Comparison of ENCODE assay signal across 18 cellular contexts in genomic region chr19:31317542-31317941, GRCh38. TPM values are rescaled to one million over a fixed set of nuclear protein-coding genes. Genes with fewer than 3 reads are reported as not detected.
DNase-seq lines count a peak whose midpoint lies in the region; ATAC-seq and TF ChIP-seq lines count a peak whose summit lies in the region.
"Had no signal": no experiment of that assay in that cellular context is flagged by ENCODE, and none has a peak within 500 bp of the region (broad histone marks: within the 10 kb centered on the region; RNA-seq: fewer than 3 reads in every experiment).

No MANE protein-coding gene starts in this region.

- no peaks in the 10 kb centered on the region for H3K36me3 Mint-ChIP-seq in CD8-positive, alpha-beta T cell
- H3K36me3 Mint-ChIP-seq: activated naive CD8-positive, alpha-beta T cell treated with anti-CD3 and anti-CD28 coated beads, Interleukin-2, amount 10 ng/mL, durations not matched to agents 7 days and 5 days; naive B cell had no signal

- H3K27me3 Mint-ChIP-seq in CD8-positive, alpha-beta T cell (ENCODE audit: low read depth), result peaks cover 14% of the 10 kb centered on the region

- H3K9me3 Mint-ChIP-seq in CD8-positive, alpha-beta T cell, result no peaks in the 10 kb centered on the region
- H3K9me3 Mint-ChIP-seq: activated naive CD8-positive, alpha-beta T cell treated with anti-CD3 and anti-CD28 coated beads, Interleukin-2, amount 10 ng/mL, durations not matched to agents 7 days and 5 days; activated T-cell treated with anti-CD3 and anti-CD28 coated beads, Interleukin-2, amount 50 U/mL, for 72 hours; effector memory CD8-positive, alpha-beta T cell; naive B cell had no signal

- no peak for TF ChIP-seq POLR2A in uterus (IDR thresholded peaks at IDR 0.05)

- H3K36me3 ChIP-seq in muscle layer of colon (ENCODE audit: insufficient read depth, low read length) (peaks cover 7% of the 10 kb centered on the region), uterus (no peaks in the 10 kb centered on the region), brain microvascular endothelial cell (replicated peaks) (no peaks in the 10 kb centered on the region)
- no peaks in the 10 kb centered on the region for H3K36me3 ChIP-seq in CD8-positive, alpha-beta T cell (ENCODE audit: insufficient read depth, low read length)

- ATAC-seq in Right ventricle myocardium inferior (no peak), Right ventricle myocardium superior (ENCODE audit: poor library complexity) (no peak)
- no peak for ATAC-seq in CD8-positive, alpha-beta T cell
- ATAC-seq: activated T-cell treated with anti-CD3 and anti-CD28 coated beads, Interleukin-2, amount 50 U/mL, for 72 hours; effector memory CD8-positive, alpha-beta T cell had no signal

- H3K9ac ChIP-seq in muscle layer of colon (ENCODE audit: low read length), result no peak overlapping the region

- peak overlapping the region; percentile 55 for H3K4me3 ChIP-seq in fibroblast of the aortic adventitia (ENCODE audit: low read depth, low read length)
- no peak overlapping the region for H3K4me3 ChIP-seq in muscle layer of colon (ENCODE audit: low read depth in 1 of 2, low read length in 2 of 2)
- no peak overlapping the region for H3K4me3 ChIP-seq in uterus
- no peak overlapping the region for H3K4me3 ChIP-seq in brain microvascular endothelial cell (ENCODE audit: low read depth, low read length)
- H3K4me3 ChIP-seq in CD8-positive, alpha-beta T cell (ENCODE audit: low read depth, low read length), result no peak overlapping the region
- H3K4me3 ChIP-seq: BLaER1 treated with 17β-estradiol and CSF1 and Interleukin-3, amounts not matched to agents 10 nM and 100 nM; MG63; PC-9 had no signal

- H3K9me3 ChIP-seq in muscle layer of colon (ENCODE audit: low read length) (no peaks in the 10 kb centered on the region), uterus (no peaks in the 10 kb centered on the region)
- H3K9me3 ChIP-seq in CD8-positive, alpha-beta T cell (ENCODE audit: low read length), result no peaks in the 10 kb centered on the region
- H3K9me3 ChIP-seq: BLaER1 treated with 17β-estradiol and CSF1 and Interleukin-3, amounts not matched to agents 10 nM and 100 nM; MG63 had no signal

- H3K4me1 Mint-ChIP-seq in CD8-positive, alpha-beta T cell (ENCODE audit: low read depth), result no peaks in the 10 kb centered on the region
- H3K4me1 Mint-ChIP-seq: activated naive CD8-positive, alpha-beta T cell treated with anti-CD3 and anti-CD28 coated beads, Interleukin-2, amount 10 ng/mL, durations not matched to agents 7 days and 5 days; naive B cell had no signal

- no peak overlapping the region for H3K27ac Mint-ChIP-seq in CD8-positive, alpha-beta T cell
- H3K27ac Mint-ChIP-seq: activated naive CD8-positive, alpha-beta T cell treated with anti-CD3 and anti-CD28 coated beads, Interleukin-2, amount 10 ng/mL, durations not matched to agents 7 days and 5 days; activated T-cell treated with anti-CD3 and anti-CD28 coated beads, Interleukin-2, amount 50 U/mL, for 72 hours; effector memory CD8-positive, alpha-beta T cell; naive B cell had no signal

- in situ Hi-C loops in brain microvascular endothelial cell (cut with HindIII; ENCODE audit: low pct_ligation_motif_present, low sequenced_read_pairs), result no loop called here

- H3K27ac ChIP-seq in muscle layer of colon (ENCODE audit: low read depth, low read length) (peak overlapping the region; percentile 12), uterus (peak overlapping the region; percentile 3 to 33), brain microvascular endothelial cell (no peak overlapping the region)
- no peak overlapping the region for H3K27ac ChIP-seq in CD8-positive, alpha-beta T cell (ENCODE audit: low read depth, low read length)
- H3K27ac ChIP-seq: PC-9 had no signal

- POLR2A ChIA-PET in CD8-positive, alpha-beta T cell (lab: Charles Lee), result no interaction called here

- H3K27me3 ChIP-seq in muscle layer of colon (ENCODE audit: control insufficient read depth in 1 of 2, insufficient read depth in 2 of 2, low read length in 2 of 2) (no peaks in the 10 kb centered on the region), uterus (no peaks in the 10 kb centered on the region), brain microvascular endothelial cell (replicated peaks) (no peaks in the 10 kb centered on the region)
- H3K27me3 ChIP-seq in CD8-positive, alpha-beta T cell (ENCODE audit: insufficient read depth, low read length), result no peaks in the 10 kb centered on the region
- H3K27me3 ChIP-seq: BLaER1 treated with 17β-estradiol and CSF1 and Interleukin-3, amounts not matched to agents 10 nM and 100 nM; MG63 had no signal

- H3K4me1 ChIP-seq in muscle layer of colon (ENCODE audit: insufficient read depth, low read length) (peaks cover 48% of the 10 kb centered on the region), uterus (peaks cover 10 to 16% of the 10 kb centered on the region in 2 donors)
- no peaks in the 10 kb centered on the region for H3K4me1 ChIP-seq in CD8-positive, alpha-beta T cell (ENCODE audit: insufficient read depth, low read length)

- no peak overlapping the region for H3K4me3 Mint-ChIP-seq in CD8-positive, alpha-beta T cell
- H3K4me3 Mint-ChIP-seq: activated naive CD8-positive, alpha-beta T cell treated with anti-CD3 and anti-CD28 coated beads, Interleukin-2, amount 10 ng/mL, durations not matched to agents 7 days and 5 days; activated T-cell treated with anti-CD3 and anti-CD28 coated beads, Interleukin-2, amount 50 U/mL, for 72 hours; effector memory CD8-positive, alpha-beta T cell; naive B cell had no signal

- CTCF ChIA-PET in CD8-positive, alpha-beta T cell (lab: Charles Lee), result no interaction called here

- DNase-seq in Right ventricle myocardium inferior (ENCODE audit: missing footprints) (peak; percentile 61), Right ventricle myocardium superior (no peak), fibroblast of the aortic adventitia (ENCODE audit: low read depth) (peak; percentile 5), uterus (no peak), brain microvascular endothelial cell (no peak)
- no peak for DNase-seq in effector CD4-positive, alpha-beta T cell
- DNase-seq in CD8-positive, alpha-beta T cell, result no peak
- DNase-seq: 8988T; activated CD8-positive, alpha-beta memory T cell treated with anti-CD3 and anti-CD28 coated beads for 24 hours; activated naive CD8-positive, alpha-beta T cell treated with anti-CD3 and anti-CD28 coated beads, Interleukin-2, amount 10 ng/mL, durations not matched to agents 7 days and 5 days; activated T-cell treated with anti-CD3 and anti-CD28 coated beads, Interleukin-2, amount 50 U/mL, for 72 hours; effector memory CD8-positive, alpha-beta T cell; MG63; naive B cell; NCI-H146; PC-9 had no signal

- intact Hi-C loops in Right ventricle myocardium inferior (cut with DNase I), result no loop called here
- intact Hi-C loops in Right ventricle myocardium superior (cut with DNase I), result no loop called here
- intact Hi-C loops in uterus (cut with DNase I; ENCODE audit: low total_unique reads), result no loop called here
- intact Hi-C loops in CD8-positive, alpha-beta T cell (cut with DNase I, micrococcal nuclease), result no loop called here

- TF ChIP-seq CTCF in fibroblast of the aortic adventitia (IDR thresholded peaks at IDR 0.05; ENCODE audit: insufficient read depth, low read length) (no peak), uterus (IDR thresholded peaks at IDR 0.05) (no peak), brain microvascular endothelial cell (IDR thresholded peaks at IDR 0.05; ENCODE audit: low read depth, low read length, missing control alignments) (no peak)
- no peak for TF ChIP-seq CTCF in CD8-positive, alpha-beta T cell (IDR thresholded peaks at IDR 0.05)

RNA-seq across cellular contexts. Expression of gene TSHZ3, which starts 31.7 kb away (rescaled TPM):
- total RNA-seq in Right ventricle myocardium inferior (3.5 TPM), Right ventricle myocardium superior (3.1 TPM), fibroblast of the aortic adventitia (ENCODE audit: low replicate concordance) (5.7 and 14.0 TPM in 2 replicates), uterus (10 to 100 TPM in 3 of 4 donors, 1 to 10 TPM in 1; 3.2 to 65.5 (median 27.9) TPM)
- not detected for total RNA-seq in CD8-positive, alpha-beta T cell
- total RNA-seq: PC-9 had no signal

Comparison
In these comparisons a context has a peak if more than half of its experiments do, and no peak if none do; other contexts are left out.
1. DNase-seq: peak in Right ventricle myocardium inferior (single experiment) and fibroblast of the aortic adventitia (single experiment); none in Right ventricle myocardium superior (single experiment), uterus (0 of 2), brain microvascular endothelial cell (single experiment), effector CD4-positive, alpha-beta T cell (single experiment) and CD8-positive, alpha-beta T cell (0 of 7).
2. H3K27ac ChIP-seq: peak in muscle layer of colon (single experiment) and uterus (2 of 2); none in brain microvascular endothelial cell (single experiment) and CD8-positive, alpha-beta T cell (single experiment).